ENCODE assay signal across 13 cellular contexts in genomic region chr12:1663440-1664132, GRCh38. TPM values are rescaled to one million over a fixed set of nuclear protein-coding genes. Genes with fewer than 3 reads are reported as not detected.
DNase-seq lines count a peak whose midpoint lies in the region; ATAC-seq, FAIRE-seq and TF ChIP-seq lines count a peak whose summit lies in the region.
"Had no signal": no experiment of that assay in that cellular context is flagged by ENCODE, and none has a peak within 500 bp of the region (broad histone marks: within the 10 kb centered on the region; RNA-seq: fewer than 3 reads in every experiment).

No MANE protein-coding gene starts in this region.

- no peak overlapping the region for H2AFZ ChIP-seq in astrocyte (ENCODE audit: low read depth, low read length)

- no peak overlapping the region for H3K9ac ChIP-seq in astrocyte (ENCODE audit: low read length)

- DNase-seq in HFFc6 (no peak), astrocyte (ENCODE audit: low read depth) (no peak), NCI-H1105 treated with DMSO at 0.1 percent for 48 hours (lab: John Stamatoyannopoulos, UW) (no peak), foreskin melanocyte (no peak), NCI-H187 treated with DMSO at 0.1 percent for 48 hours (lab: John Stamatoyannopoulos, UW) (no peak), GM20000 (ENCODE audit: low spot score) (no peak)
- peak in 1 of 10 donors; percentile 11 for DNase-seq in naive thymus-derived CD8-positive, alpha-beta T cell
- DNase-seq: amniotic stem cell, NCI-H2029 treated with DMSO at 0.1 percent for 48 hours had no signal

- no peaks in the 10 kb centered on the region for H3K4me1 ChIP-seq in astrocyte (ENCODE audit: insufficient read depth, low read length)
- H3K4me1 ChIP-seq: prostate gland had no signal

- H3K79me2 ChIP-seq in astrocyte (ENCODE audit: insufficient read depth, low read length) = no peaks in the 10 kb centered on the region

- H3K27ac Mint-ChIP-seq in HFFc6 = peak overlapping the region; percentile 79; the same call in 1 of the 2 replicates
- no peak overlapping the region for H3K27ac Mint-ChIP-seq in astrocyte (ENCODE audit: unreplicated experiment)
- H3K27ac Mint-ChIP-seq in naive thymus-derived CD8-positive, alpha-beta T cell = peak overlapping the region; percentile 81 to 94 (median 90)

- H4K20me1 ChIP-seq in astrocyte (ENCODE audit: insufficient read depth, low read length) = no peaks in the 10 kb centered on the region

- no peak for ATAC-seq in naive thymus-derived CD8-positive, alpha-beta T cell

- no peaks in the 10 kb centered on the region; the same call in 1 of the 2 replicates for H3K9me3 Mint-ChIP-seq in HFFc6
- H3K9me3 Mint-ChIP-seq in astrocyte (ENCODE audit: unreplicated experiment) = peaks cover 5% of the 10 kb centered on the region
- H3K9me3 Mint-ChIP-seq in naive thymus-derived CD8-positive, alpha-beta T cell = peaks cover 0 to 4% (median 0%) of the 10 kb centered on the region in 9 donors

- H3K4me2 ChIP-seq in astrocyte (ENCODE audit: low read length) = no peak overlapping the region

- peaks cover 30% of the 10 kb centered on the region for H3K4me1 Mint-ChIP-seq in HFFc6 (ENCODE audit: low read depth)
- no peaks in the 10 kb centered on the region for H3K4me1 Mint-ChIP-seq in astrocyte (ENCODE audit: low read depth, unreplicated experiment)
- peaks cover 24 to 57% (median 53%) of the 10 kb centered on the region in 4 donors for H3K4me1 Mint-ChIP-seq in naive thymus-derived CD8-positive, alpha-beta T cell

- peaks cover 4% of the 10 kb centered on the region; the same call in 1 of the 2 replicates for H3K36me3 Mint-ChIP-seq in HFFc6 (ENCODE audit: low read depth)
- H3K36me3 Mint-ChIP-seq in astrocyte (ENCODE audit: low read depth, unreplicated experiment) = peaks cover 1% of the 10 kb centered on the region
- no peaks in the 10 kb centered on the region for H3K36me3 Mint-ChIP-seq in naive thymus-derived CD8-positive, alpha-beta T cell

- no peak overlapping the region for H3K4me3 ChIP-seq in astrocyte (ENCODE audit: insufficient read depth, low read depth, low read length)

- H3K27me3 ChIP-seq in astrocyte (ENCODE audit: insufficient read depth, low read length) = no peaks in the 10 kb centered on the region

- H3K4me3 Mint-ChIP-seq in HFFc6 (peak overlapping the region; percentile 82), astrocyte (ENCODE audit: unreplicated experiment) (peak overlapping the region; percentile 77)
- H3K4me3 Mint-ChIP-seq in naive thymus-derived CD8-positive, alpha-beta T cell = peak overlapping the region; percentile 61 to 87 (median 84)

- H3K27me3 Mint-ChIP-seq in HFFc6 (ENCODE audit: insufficient read depth) (peaks cover 15% of the 10 kb centered on the region), astrocyte (ENCODE audit: low read depth, unreplicated experiment) (peaks cover 5% of the 10 kb centered on the region)
- no peaks in the 10 kb centered on the region for H3K27me3 Mint-ChIP-seq in naive thymus-derived CD8-positive, alpha-beta T cell

- H3K27ac ChIP-seq in 22Rv1 (0 out of 2 replicates have a peak overlapping the region, but pooled peaks have one; percentile 31), astrocyte (ENCODE audit: low read depth, low read length) (no peak overlapping the region)

- no peaks in the 10 kb centered on the region for H3K36me3 ChIP-seq in astrocyte (ENCODE audit: insufficient read depth, low read length)
- H3K36me3 ChIP-seq: prostate gland had no signal

- FAIRE-seq in astrocyte (lab: Jason Lieb, UNC) = no peak
- FAIRE-seq: islet of Langerhans had no signal

- POLR2A ChIA-PET in naive thymus-derived CD8-positive, alpha-beta T cell (lab: Charles Lee) = no interaction called here

- TF ChIP-seq CTCF in 22Rv1 (IDR thresholded peaks at IDR 0.05) (no peak; the same call in 1 of the 2 replicates), HFFc6 (IDR thresholded peaks at IDR 0.05) (no peak), astrocyte (IDR thresholded peaks at IDR 0.05; ENCODE audit: insufficient read depth, low read depth, low read length) (no peak), GM20000 (IDR thresholded peaks at IDR 0.05; ENCODE audit: extremely low read depth, missing control alignments) (no peak)

- no peaks in the 10 kb centered on the region for H3K9me3 ChIP-seq in astrocyte (ENCODE audit: insufficient read depth, low read depth, low read length)
- H3K9me3 ChIP-seq: prostate gland had no signal

RNA-seq across cellular contexts. Expression of gene ADIPOR2, which starts 27.3 kb away (rescaled TPM):
- 10 to 100 TPM; 38.9 to 50.1 (median 44.9) TPM for total RNA-seq in HFFc6 (2021; fragmentation: NEBNext Ultra II Directional; extraction: Animal tissue kit (Norgen Biotek cat#: 25700))
- 52.8 and 56.6 TPM in 2 replicates for total RNA-seq in astrocyte
- total RNA-seq in naive thymus-derived CD8-positive, alpha-beta T cell = 10 to 100 TPM; 38.5 to 39.9 TPM
- polyA plus RNA-seq in naive thymus-derived CD8-positive, alpha-beta T cell = 1 to 10 TPM; 2.0 to 3.2 (median 3.0) TPM

RNA-seq across cellular contexts. Expression of gene WNT5B, which starts 34.6 kb away (rescaled TPM):
- total RNA-seq in HFFc6 (2021; fragmentation: NEBNext Ultra II Directional; extraction: Animal tissue kit (Norgen Biotek cat#: 25700)) = 100 to 1,000 TPM; 191 to 289 (median 200) TPM
- total RNA-seq in astrocyte = 110 TPM in 2 replicates
- not detected for total RNA-seq in naive thymus-derived CD8-positive, alpha-beta T cell
- not detected for polyA plus RNA-seq in naive thymus-derived CD8-positive, alpha-beta T cell
- total RNA-seq: HT-29 had no signal

Comparison
In these comparisons a context has a peak if more than half of its experiments do, and no peak if none do; other contexts are left out.
1. RNA of gene WNT5B, which starts 34.6 kb away (total RNA-seq): 191 to 289 TPM in HFFc6 and 110 TPM in astrocyte; not detected in naive thymus-derived CD8-positive, alpha-beta T cell; every median in the first group is over 100 times any median in the second.
2. Peak in every context shown above with its lines, with median percentiles within 50 percentile points of each other: H3K4me3 Mint-ChIP-seq.